In the genomic region with DNA sequence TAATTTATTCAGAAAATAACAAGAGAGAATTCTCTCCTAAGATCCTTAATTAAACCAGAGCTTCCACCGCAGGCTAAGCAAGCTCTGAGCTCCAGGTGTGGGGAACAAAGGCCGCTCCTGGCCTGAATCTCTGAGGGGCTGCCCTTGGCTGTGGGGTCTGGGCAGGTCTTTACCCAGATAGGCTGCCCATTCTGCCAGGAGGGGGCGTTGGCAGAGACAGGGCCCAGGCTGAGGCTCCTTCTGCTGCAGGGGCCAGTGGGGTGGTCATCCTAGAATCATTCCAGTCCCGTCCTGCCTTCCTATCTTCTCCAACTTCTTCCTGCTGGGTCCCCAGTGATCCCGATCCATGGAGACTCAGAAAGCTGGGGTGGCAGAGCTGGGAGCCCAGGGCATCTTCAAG, we compare ENCODE assay signal across 27 cellular contexts.
DNase-seq lines count a peak whose midpoint lies in the region; ATAC-seq, FAIRE-seq and TF ChIP-seq lines count a peak whose summit lies in the region.
"Had no signal": no experiment of that assay in that cellular context is flagged by ENCODE, and none has a peak within 500 bp of the region (broad histone marks: within the 10 kb centered on the region; RNA-seq: fewer than 3 reads in every experiment).

No MANE protein-coding gene starts in this region.

- H3K27me3 ChIP-seq in Loucy (ENCODE audit: insufficient read depth, low read length, poor library complexity, severe bottlenecking): no peaks in the 10 kb centered on the region
- peaks cover 3 to 4% of the 10 kb centered on the region in 2 experiments for H3K27me3 ChIP-seq in GM12878 (replicated peaks in 1 of 2; ENCODE audit: control insufficient read depth in 2 of 2, insufficient read depth in 2 of 2, low read length in 1 of 2)
- H3K27me3 ChIP-seq: body of pancreas had no signal

- CTCF ChIA-PET in GM12878 (lab: Yijun Ruan, JAX): interaction anchor here (0.6 to 1.6 kb wide), 11 partner anchors 10 to 637 kb away, joined by 3 to 5 read pairs (median 3); no protein-coding TSS in a partner anchor

- no peaks in the 10 kb centered on the region for H3K9me3 ChIP-seq in Loucy (ENCODE audit: insufficient read depth, low read depth, low read length)
- H3K9me3 ChIP-seq in GM12878 (replicated peaks; ENCODE audit: control insufficient read depth, insufficient read depth, low read length): no peaks in the 10 kb centered on the region
- H3K9me3 ChIP-seq: body of pancreas, tibial artery had no signal

- peak; percentile 23; the same call in 1 of the 3 replicates for ATAC-seq in GM12878
- ATAC-seq in Right ventricle myocardium superior (ENCODE audit: poor library complexity): no peak
- ATAC-seq: body of pancreas; left colon; naive thymus-derived CD4-positive, alpha-beta T cell had no signal

- intact Hi-C loops in GM12878 (cut with micrococcal nuclease; ENCODE audit: unreplicated experiment) (no loop called here), Right ventricle myocardium superior (cut with DNase I) (no loop called here)

- H3K9ac ChIP-seq in Loucy (ENCODE audit: low read depth, low read length, poor library complexity, severe bottlenecking) (no peak overlapping the region), GM12878 (ENCODE audit: control insufficient read depth, insufficient read depth, low read length) (no peak overlapping the region)
- H3K9ac ChIP-seq: parathyroid adenoma had no signal

- H4K20me1 ChIP-seq in Loucy (ENCODE audit: insufficient read depth, low read length, poor library complexity, severe bottlenecking) (no peaks in the 10 kb centered on the region), GM12878 (ENCODE audit: control insufficient read depth, insufficient read depth) (no peaks in the 10 kb centered on the region)

- no peaks in the 10 kb centered on the region for H3F3A ChIP-seq in Loucy (ENCODE audit: low read depth)

- TF ChIP-seq CTCF in GM12865 (IDR thresholded peaks at IDR 0.05; ENCODE audit: insufficient read depth, low read depth, low read length, missing control alignments) (peak; percentile 21), Loucy (conservative IDR thresholded peaks at IDR 0.05; ENCODE audit: low read length) (peak; percentile 40), GM12878 (IDR thresholded peaks at IDR 0.05 in 2 of 3, conservative IDR thresholded peaks at IDR 0.05 in 1 of 3; ENCODE audit: control insufficient read depth in 2 of 3, extremely low read depth in 1 of 3, insufficient read depth in 1 of 3, low read depth in 3 of 3, low read length in 3 of 3) (peak; percentile 3 to 31 (median 8); a peak in 1 of 6 replicates), progenitor cell of endocrine pancreas (IDR thresholded peaks at IDR 0.05; ENCODE audit: unreplicated experiment) (peak; percentile 25)

- H3K4me2 ChIP-seq in Loucy (ENCODE audit: low read depth, low read length, poor library complexity, severe bottlenecking) (no peak overlapping the region), GM12878 (ENCODE audit: control insufficient read depth, insufficient read depth) (no peak overlapping the region)

- TF ChIP-seq EP300 in GM12878 (IDR thresholded peaks at IDR 0.05; ENCODE audit: borderline replicate concordance in 1 of 2, control insufficient read depth in 1 of 2, low read depth in 2 of 2, low read length in 2 of 2): no peak

- no peaks in the 10 kb centered on the region for H3K4me1 ChIP-seq in Loucy (ENCODE audit: insufficient read depth, low read length, poor library complexity, severe bottlenecking)
- H3K4me1 ChIP-seq in GM12878 (ENCODE audit: control insufficient read depth, insufficient read depth, low read length): no peaks in the 10 kb centered on the region
- H3K4me1 ChIP-seq: body of pancreas, parathyroid adenoma had no signal

- RAD21 ChIA-PET in GM12878 (lab: Charles Lee; ENCODE audit: unreplicated experiment): interaction anchor here (1.0 kb wide), 1 partner anchor 690 kb away, joined by 4 read pairs; no protein-coding TSS in a partner anchor

- peaks cover 43% of the 10 kb centered on the region for H3K27me3 Mint-ChIP-seq in progenitor cell of endocrine pancreas

- POLR2A ChIA-PET in GM12878 (lab: Charles Lee): no interaction called here

- H2AFZ ChIP-seq in Loucy (ENCODE audit: low read length): no peak overlapping the region
- no peak overlapping the region for H2AFZ ChIP-seq in GM12878 (ENCODE audit: control insufficient read depth, low read depth, low read length)
- H2AFZ ChIP-seq: parathyroid adenoma had no signal

- no peaks in the 10 kb centered on the region for H3K9me3 Mint-ChIP-seq in progenitor cell of endocrine pancreas (ENCODE audit: low read depth)
- H3K9me3 Mint-ChIP-seq: naive thymus-derived CD4-positive, alpha-beta T cell; T-helper 1 cell treated with Interleukin-12 subunit alpha and Interleukin-12 subunit beta and Interleukin-4 antibody, amounts not matched to agents 30 μg/mL and 1 μg/mL, for 36 hours had no signal

- in situ Hi-C loops in GM12878 (cut with MboI): no loop called here

- H3K4me3 ChIP-seq in GM12865 (ENCODE audit: low read depth, low read length) (no peak overlapping the region), Loucy (ENCODE audit: low read length, poor library complexity, severe bottlenecking) (no peak overlapping the region), GM12878 (no peak overlapping the region)
- H3K4me3 ChIP-seq: body of pancreas, coronary artery, tibial artery had no signal

- TF ChIP-seq RAD21 in GM12878 (IDR thresholded peaks at IDR 0.05; ENCODE audit: insufficient read depth, low read depth, low read length): no peak

- SMC1A ChIA-PET in GM12878 (lab: Charles Lee; ENCODE audit: uncharacterized antibody, unreplicated experiment): interaction anchor here (0.9 to 1.2 kb wide), 3 partner anchors 10 to 27 kb away, joined by 3 to 4 read pairs (median 3); no protein-coding TSS in a partner anchor

- no peak for FAIRE-seq in GM12878 (lab: Jason Lieb, UNC)
- FAIRE-seq: endometrium, GM12891, GM19239, H54 had no signal

- H3K9me2 ChIP-seq in Loucy (replicated peaks; ENCODE audit: low read depth, low read length): no peaks in the 10 kb centered on the region

- no TSS peak for BruUV-seq in GM12878 (replicated peaks; lab: Mats Ljungman, UMichigan)

- 14% methylated on average over 5 of the region's 5 CpGs for WGBS in GM12878 (ENCODE audit: insufficient coverage, insufficient replicate concordance, low lambda C conversion rate, missing lambda C conversion rate)

- H3K4me1 Mint-ChIP-seq in progenitor cell of endocrine pancreas (ENCODE audit: low read depth): no peaks in the 10 kb centered on the region

- H3K79me2 ChIP-seq in Loucy (ENCODE audit: insufficient read depth, low read length) (no peaks in the 10 kb centered on the region), GM12878 (ENCODE audit: control insufficient read depth, insufficient read depth, low read length) (no peaks in the 10 kb centered on the region)
- H3K79me2 ChIP-seq: parathyroid adenoma had no signal

- DNase-seq in GM12865 (ENCODE audit: low read depth): no peak
- DNase-seq in GM12878 (ENCODE audit: low read depth, low spot score): no peak
- no peak for DNase-seq in progenitor cell of endocrine pancreas (ENCODE audit: low spot score, unreplicated experiment)
- DNase-seq in activated CD4-positive, CD25-positive, alpha-beta regulatory T cell treated with anti-CD3 and anti-CD28 coated beads, Interleukin-2, amount 50 U/mL, for 72 hours: no peak
- DNase-seq in Right ventricle myocardium superior: no peak
- DNase-seq in midbrain (lab: John Stamatoyannopoulos, UW): no peak
- DNase-seq: activated effector memory CD4-positive, alpha-beta T cell treated with Interleukin-2 at 50 U/mL for 16 hours; body of pancreas; Kasumi-1; left colon; mesendoderm; naive thymus-derived CD4-positive, alpha-beta T cell; NCI-H1105 treated with DMSO at 0.1 percent for 48 hours; NCI-H2107; NCI-H510A treated with DMSO at 0.1 percent for 48 hours; SIG-M5; stimulated activated CD4-positive, alpha-beta T cell treated with anti-CD3 and anti-CD28 coated beads, Interleukin-2, amount 100 ng/mL, for 24 hours; stimulated activated naive CD4-positive, alpha-beta T cell treated with Interleukin-2 at 50 U/mL for 16 hours; tibial artery had no signal

- TF ChIP-seq POLR2A in GM12878 (IDR thresholded peaks at IDR 0.05; ENCODE audit: low read depth, low read length): no peak

- no peak overlapping the region for H3K4me3 Mint-ChIP-seq in progenitor cell of endocrine pancreas (ENCODE audit: low read depth)
- H3K4me3 Mint-ChIP-seq: naive thymus-derived CD4-positive, alpha-beta T cell; T-helper 1 cell treated with Interleukin-12 subunit alpha and Interleukin-12 subunit beta and Interleukin-4 antibody, amounts not matched to agents 30 μg/mL and 1 μg/mL, for 36 hours had no signal

- no peaks in the 10 kb centered on the region for H3K36me3 Mint-ChIP-seq in progenitor cell of endocrine pancreas (ENCODE audit: insufficient read depth)
- H3K36me3 Mint-ChIP-seq: naive thymus-derived CD4-positive, alpha-beta T cell had no signal

- H3K27ac Mint-ChIP-seq in progenitor cell of endocrine pancreas: peak overlapping the region; percentile 3
- H3K27ac Mint-ChIP-seq: naive thymus-derived CD4-positive, alpha-beta T cell; T-helper 1 cell treated with Interleukin-12 subunit alpha and Interleukin-12 subunit beta and Interleukin-4 antibody, amounts not matched to agents 30 μg/mL and 1 μg/mL, for 36 hours had no signal

- no peaks in the 10 kb centered on the region for H3K36me3 ChIP-seq in Loucy (ENCODE audit: insufficient read depth, low read length)
- H3K36me3 ChIP-seq in GM12878 (ENCODE audit: control insufficient read depth in 2 of 2, insufficient read depth in 2 of 2, low read length in 1 of 2): no peaks in the 10 kb centered on the region
- H3K36me3 ChIP-seq: tibial artery had no signal

- no peak overlapping the region for H3K27ac ChIP-seq in GM12878 (ENCODE audit: control insufficient read depth, insufficient read depth)
- H3K27ac ChIP-seq: body of pancreas, coronary artery, parathyroid adenoma, tibial artery had no signal

TF ChIP-seq in GM12878, 131 proteins besides CTCF, POLR2A, EP300 and RAD21 (continues in another document):
- TF ChIP-seq BHLHE40 (IDR thresholded peaks at IDR 0.05; ENCODE audit: borderline replicate concordance in 1 of 2, low read depth in 2 of 2, low read length in 1 of 2): no peak
- no peak for TF ChIP-seq CREM (IDR thresholded peaks at IDR 0.05; ENCODE audit: low read depth)
- TF ChIP-seq MTA3 (IDR thresholded peaks at IDR 0.05; ENCODE audit: borderline replicate concordance, low read length): no peak
- TF ChIP-seq EGR1 (IDR thresholded peaks at IDR 0.05; ENCODE audit: borderline replicate concordance in 1 of 2, low read depth in 2 of 2, low read length in 2 of 2): no peak
- TF ChIP-seq HDAC2 (IDR thresholded peaks at IDR 0.05): no peak
- TF ChIP-seq TCF12 (IDR thresholded peaks at IDR 0.05; ENCODE audit: low read depth, low read length): no peak
